Comparison of ENCODE assay signal across 2 cellular contexts in genomic region chr2:127953849-127954248, GRCh38.
TF ChIP-seq lines count a peak whose summit lies in the region.

No MANE protein-coding gene starts in this region.

TF ChIP-seq in IMR-90, 13 proteins besides CTCF, POLR2A, EP300 and RAD21 (continued from another document):
- TF ChIP-seq CEBPB (IDR thresholded peaks at IDR 0.05; ENCODE audit: low read depth, low read length) = no peak
- TF ChIP-seq MAFK (IDR thresholded peaks at IDR 0.05; ENCODE audit: low read depth, low read length) = no peak
- TF ChIP-seq SMC3 (IDR thresholded peaks at IDR 0.05; ENCODE audit: low read depth, low read length) = no peak
- TF ChIP-seq ELK1 (IDR thresholded peaks at IDR 0.05; ENCODE audit: borderline replicate concordance, low read depth, low read length) = no peak
- TF ChIP-seq USF2 (IDR thresholded peaks at IDR 0.05; ENCODE audit: low read depth, low read length) = no peak
- TF ChIP-seq RFX5 (IDR thresholded peaks at IDR 0.05; ENCODE audit: low read depth, low read length) = no peak
- no peak for TF ChIP-seq BHLHE40 (IDR thresholded peaks at IDR 0.05; ENCODE audit: low read depth, low read length)
- TF ChIP-seq MAZ (IDR thresholded peaks at IDR 0.05; ENCODE audit: borderline replicate concordance, low read depth, low read length) = no peak
- TF ChIP-seq RCOR1 (IDR thresholded peaks at IDR 0.05; ENCODE audit: insufficient replicate concordance, low read length) = no peak

TF ChIP-seq in K562, 482 proteins besides CTCF, POLR2A, EP300 and RAD21 (continued from another document):
- peak; percentile 39; the same call in 1 of the 2 replicates for TF ChIP-seq ATF3 (IDR thresholded peaks at IDR 0.05)
- TF ChIP-seq ATF3 (CRISPR knock-in tag; conservative IDR thresholded peaks at IDR 0.05) = no peak
